In the genomic region with DNA sequence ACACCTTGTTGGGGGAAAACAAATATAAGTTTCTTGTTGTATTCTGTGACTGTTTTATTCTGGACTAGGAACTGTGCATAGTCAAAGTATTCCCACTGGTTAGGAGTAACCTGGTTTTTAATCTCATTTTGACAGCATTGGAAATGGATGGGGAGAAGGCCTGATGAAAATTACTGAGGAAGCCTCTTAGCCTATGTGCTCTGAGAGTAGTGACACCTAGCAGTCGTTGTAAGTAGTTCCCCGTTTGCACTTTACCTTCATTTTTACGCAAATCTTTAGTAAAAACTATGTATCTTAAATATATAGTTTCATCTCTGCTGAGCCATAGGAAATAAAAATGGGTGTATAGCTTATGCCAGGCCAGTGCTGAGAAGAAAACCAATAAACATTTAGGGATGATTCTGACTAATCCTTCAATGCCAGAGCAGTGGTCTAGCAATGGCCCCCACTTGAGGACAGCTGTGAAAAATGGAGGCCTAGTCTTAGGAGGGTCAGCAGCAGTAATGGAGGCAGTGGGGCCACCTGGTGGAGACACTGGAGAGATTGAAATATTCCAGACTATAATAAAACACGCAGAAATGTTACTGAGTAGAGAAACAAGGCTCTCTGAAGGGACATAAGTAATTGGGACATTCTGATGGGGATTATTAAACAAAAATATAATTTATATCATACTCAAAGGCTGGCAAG, we compare ENCODE assay signal across 8 cellular contexts.
DNase-seq lines count a peak whose midpoint lies in the region; ATAC-seq and TF ChIP-seq lines count a peak whose summit lies in the region.

No MANE protein-coding gene starts in this region.

- ATAC-seq in activated naive CD8-positive, alpha-beta T cell treated with anti-CD3 and anti-CD28 coated beads, Interleukin-2, amount 50 U/mL, for 24 hours, result no peak

- H3K79me2 ChIP-seq in OCI-LY3 (ENCODE audit: low read length), result no peaks in the 10 kb centered on the region

- no peaks in the 10 kb centered on the region for H4K20me1 ChIP-seq in OCI-LY3 (ENCODE audit: insufficient read depth, low read length)

- TF ChIP-seq CTCF in OCI-LY3 (IDR thresholded peaks at IDR 0.05; ENCODE audit: low read depth, low read length) (peak; percentile 55), fibroblast of pulmonary artery (IDR thresholded peaks at IDR 0.05; ENCODE audit: low read length, missing control alignments) (peak; percentile 60), transverse colon (IDR thresholded peaks at IDR 0.05) (peak in 4 of 5 experiments; percentile 27 to 36 (median 32))

- no peak overlapping the region for H3K4me3 Mint-ChIP-seq in activated naive CD8-positive, alpha-beta T cell treated with anti-CD3 and anti-CD28 coated beads for 36 hours
- H3K4me3 Mint-ChIP-seq in activated naive CD8-positive, alpha-beta T cell treated with anti-CD3 and anti-CD28 coated beads, Interleukin-2, amount 50 U/mL, for 24 hours, result no peak overlapping the region

- H3K27me3 ChIP-seq in OCI-LY3 (ENCODE audit: low read depth, low read length) (no peaks in the 10 kb centered on the region), transverse colon (no peaks in the 10 kb centered on the region)

- DNase-seq in activated naive CD8-positive, alpha-beta T cell treated with anti-CD3 and anti-CD28 coated beads for 36 hours, result peak; percentile 1
- DNase-seq in activated naive CD8-positive, alpha-beta T cell treated with anti-CD3 and anti-CD28 coated beads, Interleukin-2, amount 50 U/mL, for 24 hours, result no peak
- DNase-seq in fibroblast of pulmonary artery (ENCODE audit: low read depth) (peak; percentile 57), transverse colon (no peak), CD1c-positive myeloid dendritic cell (ENCODE audit: extremely low spot score) (no peak), cerebellar nuclear complex (lab: John Stamatoyannopoulos, UW) (no peak)
- DNase-seq in activated naive CD4-positive, alpha-beta T cell treated with anti-CD3 and anti-CD28 coated beads, Interleukin-2, amount 50 U/mL, for 16 hours, result no peak

- TF ChIP-seq POLR2A in transverse colon (IDR thresholded peaks at IDR 0.05), result no peak

- H3K4me2 ChIP-seq in OCI-LY3 (ENCODE audit: low read length), result no peak overlapping the region

- intact Hi-C loops in transverse colon (cut with DNase I; ENCODE audit: low total_unique reads), result no loop called here

- no peaks in the 10 kb centered on the region for H3K27me3 Mint-ChIP-seq in activated naive CD8-positive, alpha-beta T cell treated with anti-CD3 and anti-CD28 coated beads for 36 hours
- no peaks in the 10 kb centered on the region for H3K27me3 Mint-ChIP-seq in activated naive CD8-positive, alpha-beta T cell treated with anti-CD3 and anti-CD28 coated beads, Interleukin-2, amount 50 U/mL, for 24 hours

- peaks cover 10% of the 10 kb centered on the region for H3K9me3 Mint-ChIP-seq in activated naive CD8-positive, alpha-beta T cell treated with anti-CD3 and anti-CD28 coated beads for 36 hours
- peaks cover 11% of the 10 kb centered on the region for H3K9me3 Mint-ChIP-seq in activated naive CD8-positive, alpha-beta T cell treated with anti-CD3 and anti-CD28 coated beads, Interleukin-2, amount 50 U/mL, for 24 hours

- no peak overlapping the region for H2AFZ ChIP-seq in OCI-LY3 (ENCODE audit: low read depth, low read length)

- 76 to 82% methylated on average over 4 of the region's 4 CpGs for WGBS in transverse colon (ENCODE audit: low coverage in 1 of 2), 2 donors

- no peaks in the 10 kb centered on the region for H3K36me3 Mint-ChIP-seq in activated naive CD8-positive, alpha-beta T cell treated with anti-CD3 and anti-CD28 coated beads for 36 hours
- no peaks in the 10 kb centered on the region for H3K36me3 Mint-ChIP-seq in activated naive CD8-positive, alpha-beta T cell treated with anti-CD3 and anti-CD28 coated beads, Interleukin-2, amount 50 U/mL, for 24 hours (ENCODE audit: low read depth)

- H3K4me3 ChIP-seq in OCI-LY3 (ENCODE audit: low read length), result no peak overlapping the region
- no peak overlapping the region for H3K4me3 ChIP-seq in fibroblast of pulmonary artery (replicated peaks; ENCODE audit: low read depth, low read length)
- H3K4me3 ChIP-seq in transverse colon, result no peak overlapping the region

- H3K9me3 ChIP-seq in OCI-LY3 (ENCODE audit: insufficient read depth, low read length), result 0 out of 2 replicates have a peak, but pooled peaks cover 3% of the 10 kb centered on the region
- no peaks in the 10 kb centered on the region for H3K9me3 ChIP-seq in transverse colon

- H3K27ac Mint-ChIP-seq in activated naive CD8-positive, alpha-beta T cell treated with anti-CD3 and anti-CD28 coated beads for 36 hours, result no peak overlapping the region
- H3K27ac Mint-ChIP-seq in activated naive CD8-positive, alpha-beta T cell treated with anti-CD3 and anti-CD28 coated beads, Interleukin-2, amount 50 U/mL, for 24 hours, result no peak overlapping the region

- in situ Hi-C loops in transverse colon (cut with MboI; ENCODE audit: low pct_ligation_motif_present in 1 of 4, low pct_unique_long_range_greater_than_20kb in 1 of 4, low sequenced_read_pairs in 3 of 4), result no loop called here

- no peak for TF ChIP-seq EP300 in transverse colon (IDR thresholded peaks at IDR 0.05; ENCODE audit: low read depth)

- H3K4me1 Mint-ChIP-seq in activated naive CD8-positive, alpha-beta T cell treated with anti-CD3 and anti-CD28 coated beads for 36 hours, result no peaks in the 10 kb centered on the region
- H3K4me1 Mint-ChIP-seq in activated naive CD8-positive, alpha-beta T cell treated with anti-CD3 and anti-CD28 coated beads, Interleukin-2, amount 50 U/mL, for 24 hours, result no peaks in the 10 kb centered on the region

- H3K4me1 ChIP-seq in OCI-LY3 (ENCODE audit: low read length) (no peaks in the 10 kb centered on the region), transverse colon (no peaks in the 10 kb centered on the region)

- no peak overlapping the region for H3K27ac ChIP-seq in OCI-LY3 (ENCODE audit: low read length)
- no peak overlapping the region for H3K27ac ChIP-seq in transverse colon

- H3K9ac ChIP-seq in OCI-LY3 (ENCODE audit: low read length), result no peak overlapping the region

- H3K36me3 ChIP-seq in OCI-LY3 (replicated peaks; ENCODE audit: low read depth, low read length) (no peaks in the 10 kb centered on the region), transverse colon (no peaks in the 10 kb centered on the region)

Comparison
In these comparisons a context has a peak if more than half of its experiments do, and no peak if none do; other contexts are left out.
1. DNase-seq: peak in activated naive CD8-positive, alpha-beta T cell treated with anti-CD3 and anti-CD28 coated beads for 36 hours (single experiment) and fibroblast of pulmonary artery (single experiment); none in activated naive CD8-positive, alpha-beta T cell treated with anti-CD3 and anti-CD28 coated beads, Interleukin-2, amount 50 U/mL, for 24 hours (single experiment), transverse colon (single experiment), activated naive CD4-positive, alpha-beta T cell treated with anti-CD3 and anti-CD28 coated beads, Interleukin-2, amount 50 U/mL, for 16 hours (single experiment), CD1c-positive myeloid dendritic cell (single experiment) and cerebellar nuclear complex (0 of 2).
2. Peak in every context shown above with its lines, with median percentiles within 50 percentile points of each other: CTCF ChIP-seq.